9 cellular contexts compared by ENCODE assay signal in genomic region chr16:25093208-25094061, GRCh38.
A peak's percentile ranks its signal among the peaks of the same experiment; 100 is the strongest.
DNase-seq lines count a peak whose midpoint lies in the region; ATAC-seq and FAIRE-seq lines count a peak whose summit lies in the region.
"Had no signal": no experiment of that assay in that cellular context is flagged by ENCODE, and none has a peak within 500 bp of the region (broad histone marks: within the 10 kb centered on the region; RNA-seq: fewer than 3 reads in every experiment).

No MANE protein-coding gene starts in this region.

- intact Hi-C loops in posterior cingulate gyrus (cut with DNase I) = no loop called here

- peak; percentile 84 for FAIRE-seq in GM18507 (lab: Jason Lieb, UNC)
- FAIRE-seq: HTR-8/SVneo had no signal

- DNase-seq in GM18507 (ENCODE audit: extremely low spot score, insufficient read length, low read depth) (no peak), MV-4-11 (lab: John Stamatoyannopoulos, UW) (peak; percentile 97), medulla oblongata (ENCODE audit: extremely low spot score) (peak; percentile 4), D341Med (ENCODE audit: low spot score) (no peak), posterior cingulate gyrus (no peak), activated gamma-delta T cell (lab: John Stamatoyannopoulos, UW) (no peak), NCI-H82 treated with DMSO at 0.1 percent for 48 hours (lab: John Stamatoyannopoulos, UW; ENCODE audit: unreplicated experiment) (no peak)

- ATAC-seq in GM21717 (IDR thresholded peaks at IDR 0.05; ENCODE audit: unreplicated experiment) = peak; percentile 65

Comparison
In these comparisons a context has a peak if more than half of its experiments do, and no peak if none do; other contexts are left out.
1. DNase-seq: peak in MV-4-11 (single experiment) and medulla oblongata (single experiment); none in GM18507 (single experiment), D341Med (single experiment), posterior cingulate gyrus (0 of 10), activated gamma-delta T cell (single experiment) and NCI-H82 treated with DMSO at 0.1 percent for 48 hours (single experiment).